Comparison of ENCODE assay signal across 8 cellular contexts in genomic region chr1:226181996-226182714, GRCh38. TPM values are rescaled to one million over a fixed set of nuclear protein-coding genes. Genes with fewer than 3 reads are reported as not detected.
DNase-seq lines count a peak whose midpoint lies in the region; ATAC-seq and TF ChIP-seq lines count a peak whose summit lies in the region.

No MANE protein-coding gene starts in this region.

- H3K4me3 ChIP-seq in A673 (ENCODE audit: low read depth, low read length, poor library complexity, severe bottlenecking) (no peak overlapping the region), HAP-1 (no peak overlapping the region), SK-N-SH (ENCODE audit: low read depth in 2 of 2, low read length in 1 of 2) (no peak overlapping the region), fibroblast of mammary gland (ENCODE audit: control insufficient read depth, low read depth, low read length) (no peak overlapping the region), trophoblast cell (ENCODE audit: low read depth, low read length) (no peak overlapping the region)

- CTCF ChIA-PET in A673 (lab: Charles Lee) = no interaction called here
- CTCF ChIA-PET in SK-N-SH (lab: Yijun Ruan, JAX) = interaction anchor here (0.6 to 7.1 kb wide), 10 partner anchors 10 to 117 kb away, joined by 3 to 48 read pairs (median 4); no protein-coding TSS in a partner anchor

- no peak overlapping the region for H3K23ac ChIP-seq in trophoblast cell (ENCODE audit: low read length)

- H3K9ac ChIP-seq in SK-N-SH (no peak overlapping the region), trophoblast cell (ENCODE audit: low read length) (no peak overlapping the region)

- peak; percentile 17; the same call in 1 of the 2 replicates for TF ChIP-seq RAD21 in SK-N-SH (IDR thresholded peaks at IDR 0.05; ENCODE audit: low read length)

- intact Hi-C loops in A673 (cut with micrococcal nuclease; ENCODE audit: unreplicated experiment) = no loop called here

- no TSS peak for BruUV-seq in A673 (replicated peaks; lab: Mats Ljungman, UMichigan)

- H2AK5ac ChIP-seq in trophoblast cell (ENCODE audit: low read length) = no peak overlapping the region

- H3K9me3 ChIP-seq in A673 (ENCODE audit: low read depth, low read length, poor library complexity, severe bottlenecking) (no peaks in the 10 kb centered on the region), HAP-1 (no peaks in the 10 kb centered on the region), SK-N-SH (no peaks in the 10 kb centered on the region), trophoblast cell (ENCODE audit: insufficient read depth, low read depth, low read length) (no peaks in the 10 kb centered on the region)

- no peak overlapping the region for H4K12ac ChIP-seq in trophoblast cell (ENCODE audit: low read depth, low read length)

- TF ChIP-seq EP300 in SK-N-SH (IDR thresholded peaks at IDR 0.05; ENCODE audit: borderline replicate concordance in 1 of 2, low read depth in 1 of 2, low read length in 1 of 2) = 0 out of 4 replicates have a peak, but pooled peaks of 1 of the 2 experiments have one; percentile 4

- no peak overlapping the region for H2AFZ ChIP-seq in SK-N-SH (ENCODE audit: low read depth)
- H2AFZ ChIP-seq in trophoblast cell (ENCODE audit: insufficient read depth, low read length, poor library complexity) = no peak overlapping the region

- H3K4me1 ChIP-seq in A673 (ENCODE audit: insufficient read depth, low read length, poor library complexity, severe bottlenecking) (peaks cover 10% of the 10 kb centered on the region), HAP-1 (peaks cover 15% of the 10 kb centered on the region), SK-N-SH (ENCODE audit: control insufficient read depth in 1 of 2, insufficient read depth in 2 of 2, low read depth in 1 of 2, low read length in 1 of 2) (peaks cover 0 to 12% of the 10 kb centered on the region in 2 experiments; a peak in 3 of 4 replicates), trophoblast cell (ENCODE audit: control insufficient read depth in 1 of 2, insufficient read depth in 2 of 2, low read length in 2 of 2) (peaks cover 4 to 6% of the 10 kb centered on the region in 2 experiments)

- H3K4me2 ChIP-seq in SK-N-SH (peak overlapping the region; percentile 46), trophoblast cell (ENCODE audit: low read length) (no peak overlapping the region)

- peaks cover 12% of the 10 kb centered on the region for H3F3A ChIP-seq in SK-N-SH (replicated peaks; ENCODE audit: insufficient read depth)

- TF ChIP-seq CTCF in A673 (conservative IDR thresholded peaks at IDR 0.05; ENCODE audit: low read depth, low read length) (peak; percentile 51), SK-N-SH (IDR thresholded peaks at IDR 0.05) (peak; percentile 61), fibroblast of mammary gland (conservative IDR thresholded peaks at IDR 0.05; ENCODE audit: control insufficient read depth, insufficient read depth, low read depth, low read length) (peak; percentile 48)

- H3K14ac ChIP-seq in trophoblast cell (ENCODE audit: low read length) = no peak overlapping the region

- peaks cover 81% of the 10 kb centered on the region for H4K20me1 ChIP-seq in SK-N-SH (ENCODE audit: insufficient read depth)

- POLR2A ChIA-PET in A673 (lab: Charles Lee; ENCODE audit: low non-redundant PET) = no interaction called here
- POLR2A ChIA-PET in SK-N-SH (lab: Yijun Ruan, JAX) = no interaction called here

- peak; percentile 50 for DNase-seq in A673 (ENCODE audit: low spot score)
- DNase-seq in HAP-1 (ENCODE audit: low spot score in 2 of 2) = peak; percentile 71
- DNase-seq in SK-N-SH = peak; percentile 51
- DNase-seq in fibroblast of mammary gland (ENCODE audit: low read depth) = peak; percentile 87
- DNase-seq in trophoblast cell = peak; percentile 91 to 92
- no peak for DNase-seq in activated T-cell treated with anti-CD3 and anti-CD28 coated beads for 4 hours
- DNase-seq in activated CD8-positive, alpha-beta memory T cell treated with anti-CD3 and anti-CD28 coated beads for 24 hours = no peak

- H3K27me3 ChIP-seq in A673 (replicated peaks; ENCODE audit: insufficient read depth, low read depth, low read length, poor library complexity) (no peaks in the 10 kb centered on the region), HAP-1 (ENCODE audit: low read depth) (no peaks in the 10 kb centered on the region; the same call in 1 of the 2 replicates), SK-N-SH (ENCODE audit: insufficient read depth) (no peaks in the 10 kb centered on the region), trophoblast cell (ENCODE audit: insufficient read depth, low read length) (no peaks in the 10 kb centered on the region)

- WGBS in SK-N-SH (ENCODE audit: low lambda C conversion rate) = 66% methylated on average over 14 of the region's 14 CpGs
- no CpG with 5 or more reads among the region's 14 CpGs for WGBS in trophoblast cell (ENCODE audit: extremely low coverage, insufficient coverage, insufficient read length)

- peaks cover 10% of the 10 kb centered on the region for H3K79me1 ChIP-seq in trophoblast cell (ENCODE audit: low read length)

- H2BK5ac ChIP-seq in trophoblast cell (ENCODE audit: low read depth, low read length, poor library complexity) = no peak overlapping the region

- peaks cover 97% of the 10 kb centered on the region for H3K79me2 ChIP-seq in SK-N-SH (ENCODE audit: insufficient read depth)
- H3K79me2 ChIP-seq in trophoblast cell (ENCODE audit: control insufficient read depth, insufficient read depth, low read length, poor library complexity) = peaks cover 22% of the 10 kb centered on the region

- H3K36me3 ChIP-seq in A673 (ENCODE audit: insufficient read depth, low read length, poor library complexity, severe bottlenecking) = no peaks in the 10 kb centered on the region
- H3K36me3 ChIP-seq in HAP-1 (replicated peaks) = peaks cover 7% of the 10 kb centered on the region
- peaks cover 13 to 31% of the 10 kb centered on the region in 2 experiments for H3K36me3 ChIP-seq in SK-N-SH (replicated peaks in 1 of 2; ENCODE audit: control insufficient read depth in 1 of 2, insufficient read depth in 2 of 2, low read length in 1 of 2)
- peaks cover 4 to 8% of the 10 kb centered on the region in 2 experiments for H3K36me3 ChIP-seq in trophoblast cell (ENCODE audit: control insufficient read depth in 1 of 2, insufficient read depth in 2 of 2, low read length in 2 of 2)

- H2BK12ac ChIP-seq in trophoblast cell (ENCODE audit: low read length) = no peak overlapping the region

- in situ Hi-C loops in HAP-1 (cut with MboI; ENCODE audit: low sequenced_read_pairs) = no loop called here

- no peak overlapping the region for H3K27ac ChIP-seq in A673 (ENCODE audit: low read depth, low read length, poor library complexity, severe bottlenecking)
- no peak overlapping the region for H3K27ac ChIP-seq in SK-N-SH (ENCODE audit: low read depth in 2 of 2, low read length in 1 of 2)
- no peak overlapping the region for H3K27ac ChIP-seq in trophoblast cell (ENCODE audit: low read depth, low read length)

- H4K91ac ChIP-seq in trophoblast cell (ENCODE audit: low read depth, low read length) = no peak overlapping the region

- H2BK120ac ChIP-seq in trophoblast cell (ENCODE audit: insufficient read depth, low read length, poor library complexity) = no peak overlapping the region

- H3K9me2 ChIP-seq in SK-N-SH = no peaks in the 10 kb centered on the region

- no peak overlapping the region for H4K8ac ChIP-seq in trophoblast cell (ENCODE audit: low read depth, low read length)

- no peak overlapping the region for H3K18ac ChIP-seq in trophoblast cell (ENCODE audit: low read length)

- H3K4ac ChIP-seq in trophoblast cell (ENCODE audit: low read depth, low read length) = peak overlapping the region; percentile 49

- ATAC-seq in HG02885 (IDR thresholded peaks at IDR 0.05; ENCODE audit: poor library complexity, unreplicated experiment) = no peak

TF ChIP-seq in SK-N-SH, 30 proteins besides CTCF, POLR2A, EP300 and RAD21:
- TF ChIP-seq SMC3 (IDR thresholded peaks at IDR 0.05; ENCODE audit: low read depth, low read length) (no peak), POLR2AphosphoS5 (IDR thresholded peaks at IDR 0.05; ENCODE audit: low read depth, low read length) (no peak), NFIC (IDR thresholded peaks at IDR 0.05; ENCODE audit: borderline replicate concordance) (peak; percentile 85), NRF1 (IDR thresholded peaks at IDR 0.05; ENCODE audit: low read depth, low read length) (no peak), SIN3A (IDR thresholded peaks at IDR 0.05; ENCODE audit: borderline replicate concordance, low read depth, low read length) (0 out of 2 replicates have a peak, but pooled peaks have one; percentile 36)
- TF ChIP-seq, protein P1, sequence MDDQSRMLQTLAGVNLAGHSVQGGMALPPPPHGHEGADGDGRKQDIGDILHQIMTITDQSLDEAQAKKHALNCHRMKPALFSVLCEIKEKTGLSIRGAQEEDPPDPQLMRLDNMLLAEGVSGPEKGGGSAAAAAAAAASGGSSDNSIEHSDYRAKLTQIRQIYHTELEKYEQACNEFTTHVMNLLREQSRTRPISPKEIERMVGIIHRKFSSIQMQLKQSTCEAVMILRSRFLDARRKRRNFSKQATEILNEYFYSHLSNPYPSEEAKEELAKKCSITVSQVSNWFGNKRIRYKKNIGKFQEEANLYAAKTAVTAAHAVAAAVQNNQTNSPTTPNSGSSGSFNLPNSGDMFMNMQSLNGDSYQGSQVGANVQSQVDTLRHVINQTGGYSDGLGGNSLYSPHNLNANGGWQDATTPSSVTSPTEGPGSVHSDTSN (IDR thresholded peaks at IDR 0.05) = no peak

RNA-seq across cellular contexts. Expression of gene ACBD3, which starts 4.4 kb away (rescaled TPM):
- total RNA-seq in A673 (2021) = 30.5 and 33.4 TPM in 2 replicates
- polyA plus RNA-seq in SK-N-SH (2012; rRNA removed) = 17.8 and 26.3 TPM in 2 replicates
- polyA plus RNA-seq in SK-N-SH (2012; cell fraction: cytosol; rRNA removed) = 25.1 and 30.3 TPM in 2 replicates
- 7.5 and 17.1 TPM in 2 replicates for polyA plus RNA-seq in SK-N-SH (2012; cell fraction: nucleus; rRNA removed)
- polyA plus RNA-seq in trophoblast cell (2013) = 46.7 and 46.8 TPM in 2 replicates

RNA-seq across cellular contexts. Expression of gene MIXL1, which starts 41.3 kb away (rescaled TPM):
- total RNA-seq in A673 (2021) = 0.39 TPM in 1 of 2 replicates, not detected in the other
- 0.03 TPM in 1 of 2 replicates, not detected in the other for polyA plus RNA-seq in SK-N-SH (2012; rRNA removed)
- 0.03 and 0.05 TPM in 2 replicates for polyA plus RNA-seq in SK-N-SH (2012; cell fraction: cytosol; rRNA removed)
- polyA plus RNA-seq in SK-N-SH (2012; cell fraction: nucleus; rRNA removed) = not detected in 2 replicates
- 2.0 and 2.1 TPM in 2 replicates for polyA plus RNA-seq in trophoblast cell (2013)

Comparison
In these comparisons a context has a peak if more than half of its experiments do, and no peak if none do; other contexts are left out.
1. DNase-seq: peak in A673 (single experiment), HAP-1 (2 of 2), SK-N-SH (single experiment), fibroblast of mammary gland (single experiment) and trophoblast cell (2 of 2); none in activated T-cell treated with anti-CD3 and anti-CD28 coated beads for 4 hours (single experiment) and activated CD8-positive, alpha-beta memory T cell treated with anti-CD3 and anti-CD28 coated beads for 24 hours (single experiment).
2. Peak in every context shown above with its lines, with median percentiles within 50 percentile points of each other: CTCF ChIP-seq.